In the genomic region with DNA sequence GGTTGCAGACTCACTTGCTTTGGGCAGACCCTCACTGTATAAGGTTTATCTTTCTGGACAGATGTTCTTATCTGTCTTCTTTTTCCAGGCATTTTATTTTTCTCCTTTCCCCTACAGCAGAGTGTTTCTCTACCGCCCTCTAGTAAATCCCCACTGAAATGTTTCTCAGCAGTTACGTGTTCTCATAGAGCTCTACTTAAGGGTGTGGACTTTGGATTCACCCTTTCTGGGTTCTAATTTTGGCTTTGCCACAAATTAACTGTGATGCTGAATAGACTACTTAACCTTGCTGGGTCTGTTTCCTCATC, we compare ENCODE assay signal across 7 cellular contexts. TPM values are rescaled to one million over a fixed set of nuclear protein-coding genes. Genes with fewer than 3 reads are reported as not detected.
DNase-seq lines count a peak whose midpoint lies in the region; ATAC-seq and TF ChIP-seq lines count a peak whose summit lies in the region.

No MANE protein-coding gene starts in this region.

- CTCF ChIA-PET in WTC11 (lab: Charles Lee): interaction anchor here (0.6 to 1.7 kb wide), 17 partner anchors 8 to 188 kb away, joined by 3 to 10 read pairs (median 4); partner anchors contain the start of genes CFDP1, CHST6, GABARAPL2 and KARS1

- H3K4me3 Mint-ChIP-seq in WTC11: peak overlapping the region; percentile 94; the same call in 1 of the 2 replicates

- peaks cover 40% of the 10 kb centered on the region for H3K36me3 Mint-ChIP-seq in WTC11

- H3K4me1 Mint-ChIP-seq in WTC11: peaks cover 15% of the 10 kb centered on the region

- peak overlapping the region; percentile 14; the same call in 1 of the 2 replicates for H3K27ac Mint-ChIP-seq in WTC11

- no peaks in the 10 kb centered on the region for H3K9me3 Mint-ChIP-seq in WTC11

- POLR2A ChIA-PET in WTC11 (lab: Charles Lee): no interaction called here

- no peak overlapping the region for H3K4me3 ChIP-seq in HFF-Myc (replicated peaks; ENCODE audit: low read depth, low read length)

- ATAC-seq in WTC11 (no peak), HG03378 (IDR thresholded peaks at IDR 0.05; ENCODE audit: unreplicated experiment) (no peak), GM19455 (IDR thresholded peaks at IDR 0.05; ENCODE audit: unreplicated experiment) (no peak)

- DNase-seq in D341Med (ENCODE audit: low spot score) (peak; percentile 32), HFF-Myc (ENCODE audit: extremely low read depth, low read depth) (no peak), WTC11 (ENCODE audit: low spot score) (no peak), iPS-NIHi7 (ENCODE audit: extremely low spot score) (peak; percentile 28), epidermal melanocyte (ENCODE audit: insufficient read length, low spot score) (no peak)

- TF ChIP-seq CTCF in HFF-Myc (IDR thresholded peaks at IDR 0.05; ENCODE audit: low read depth, low read length, missing control alignments): peak; percentile 68
- TF ChIP-seq CTCF in WTC11 (IDR thresholded peaks at IDR 0.05): no peak

- H3K27me3 Mint-ChIP-seq in WTC11 (ENCODE audit: low read depth): no peaks in the 10 kb centered on the region

TF ChIP-seq in WTC11, 78 proteins besides CTCF, POLR2A, EP300 and RAD21:
- TF ChIP-seq, protein P1, sequence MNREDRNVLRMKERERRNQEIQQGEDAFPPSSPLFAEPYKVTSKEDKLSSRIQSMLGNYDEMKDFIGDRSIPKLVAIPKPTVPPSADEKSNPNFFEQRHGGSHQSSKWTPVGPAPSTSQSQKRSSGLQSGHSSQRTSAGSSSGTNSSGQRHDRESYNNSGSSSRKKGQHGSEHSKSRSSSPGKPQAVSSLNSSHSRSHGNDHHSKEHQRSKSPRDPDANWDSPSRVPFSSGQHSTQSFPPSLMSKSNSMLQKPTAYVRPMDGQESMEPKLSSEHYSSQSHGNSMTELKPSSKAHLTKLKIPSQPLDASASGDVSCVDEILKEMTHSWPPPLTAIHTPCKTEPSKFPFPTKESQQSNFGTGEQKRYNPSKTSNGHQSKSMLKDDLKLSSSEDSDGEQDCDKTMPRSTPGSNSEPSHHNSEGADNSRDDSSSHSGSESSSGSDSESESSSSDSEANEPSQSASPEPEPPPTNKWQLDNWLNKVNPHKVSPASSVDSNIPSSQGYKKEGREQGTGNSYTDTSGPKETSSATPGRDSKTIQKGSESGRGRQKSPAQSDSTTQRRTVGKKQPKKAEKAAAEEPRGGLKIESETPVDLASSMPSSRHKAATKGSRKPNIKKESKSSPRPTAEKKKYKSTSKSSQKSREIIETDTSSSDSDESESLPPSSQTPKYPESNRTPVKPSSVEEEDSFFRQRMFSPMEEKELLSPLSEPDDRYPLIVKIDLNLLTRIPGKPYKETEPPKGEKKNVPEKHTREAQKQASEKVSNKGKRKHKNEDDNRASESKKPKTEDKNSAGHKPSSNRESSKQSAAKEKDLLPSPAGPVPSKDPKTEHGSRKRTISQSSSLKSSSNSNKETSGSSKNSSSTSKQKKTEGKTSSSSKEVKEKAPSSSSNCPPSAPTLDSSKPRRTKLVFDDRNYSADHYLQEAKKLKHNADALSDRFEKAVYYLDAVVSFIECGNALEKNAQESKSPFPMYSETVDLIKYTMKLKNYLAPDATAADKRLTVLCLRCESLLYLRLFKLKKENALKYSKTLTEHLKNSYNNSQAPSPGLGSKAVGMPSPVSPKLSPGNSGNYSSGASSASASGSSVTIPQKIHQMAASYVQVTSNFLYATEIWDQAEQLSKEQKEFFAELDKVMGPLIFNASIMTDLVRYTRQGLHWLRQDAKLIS (CRISPR knock-in tag; IDR thresholded peaks at IDR 0.05; ENCODE audit: borderline replicate concordance): no peak
- TF ChIP-seq MYBL2 (CRISPR knock-in tag; IDR thresholded peaks at IDR 0.05): no peak

RNA-seq across cellular contexts. Expression of gene ADAT1, which starts 2.0 kb away (rescaled TPM):
- total RNA-seq in WTC11 (2021): 45.3 to 48.1 TPM (median 46.0 TPM) in 3 replicates

RNA-seq across cellular contexts. Expression of gene KARS1, which starts 26.3 kb away (rescaled TPM):
- 163 to 199 TPM (median 169 TPM) in 3 replicates for total RNA-seq in WTC11 (2021)

RNA-seq across cellular contexts. Expression of gene TERF2IP, which starts 26.4 kb away (rescaled TPM):
- 14.7 to 15.2 TPM (median 14.7 TPM) in 3 replicates for total RNA-seq in WTC11 (2021)

RNA-seq across cellular contexts. Expression of gene GABARAPL2, which starts 54.9 kb away (rescaled TPM):
- total RNA-seq in WTC11 (2021): 60.8 to 63.7 TPM (median 62.7 TPM) in 3 replicates

RNA-seq across cellular contexts. Expression of gene CPHXL2, which starts 55.7 kb away (rescaled TPM):
- total RNA-seq in WTC11 (2021): not detected in 3 replicates

Comparison
In these comparisons a context has a peak if more than half of its experiments do, and no peak if none do; other contexts are left out.
1. DNase-seq: peak in D341Med (single experiment) and iPS-NIHi7 (single experiment); none in HFF-Myc (single experiment), WTC11 (single experiment) and epidermal melanocyte (single experiment).